8 cellular contexts compared by ENCODE assay signal in genomic region chr15:65270811-65271545, GRCh38. TPM values are rescaled to one million over a fixed set of nuclear protein-coding genes. Genes with fewer than 3 reads are reported as not detected.
DNase-seq lines count a peak whose midpoint lies in the region; TF ChIP-seq lines count a peak whose summit lies in the region.
"Not testable (repeated sequence)": the region's sequence is repeated elsewhere in the genome, so short reads cannot be mapped to it uniquely, and the experiment has no call there.

No MANE protein-coding gene starts in this region.

- TF ChIP-seq RAD21 in liver (IDR thresholded peaks at IDR 0.05), result peak; percentile 84 to 90

- H3K4me1 ChIP-seq in liver (ENCODE audit: control insufficient read depth in 4 of 4, insufficient read depth in 4 of 4, low read length in 3 of 4), result not testable (repeated sequence)

- not testable (repeated sequence) for H3K9me3 ChIP-seq in liver (ENCODE audit: control insufficient read depth in 4 of 4, low read length in 3 of 4)

- H3K36me3 ChIP-seq in liver (ENCODE audit: control insufficient read depth in 4 of 4, insufficient read depth in 3 of 4, low read depth in 1 of 4, low read length in 3 of 4), result peaks cover 0 to 13% (median 6%) of the 10 kb centered on the region in 4 donors

- not testable (repeated sequence) for H3K4me3 ChIP-seq in fibroblast of pulmonary artery (replicated peaks; ENCODE audit: low read depth, low read length); liver (ENCODE audit: low read depth in 1 of 3, low read length in 3 of 3)

- not testable (repeated sequence) for H3K27ac ChIP-seq in liver (ENCODE audit: low read depth in 1 of 2, low read length in 2 of 2)

- 53% methylated on average over 15 of the region's 15 CpGs for WGBS in liver

- not testable (repeated sequence) for H3K27me3 ChIP-seq in liver (ENCODE audit: control insufficient read depth in 4 of 4, insufficient read depth in 4 of 4, low read length in 3 of 4)

- DNase-seq in AG08395 (ENCODE audit: low spot score) (peak; percentile 82), NAMALWA (ENCODE audit: low spot score) (peak; percentile 35), SIG-M5 treated with dmso at 0.1 percent for 504 hours (lab: John Stamatoyannopoulos, UW; ENCODE audit: unreplicated experiment) (peak; percentile 49), amygdala (lab: John Stamatoyannopoulos, UW) (peak in 43 of 56 donors; percentile 1 to 70 (median 26)), fibroblast of pulmonary artery (ENCODE audit: low read depth) (peak; percentile 90), retina (peak; percentile 53)

- H3K9ac ChIP-seq in liver (ENCODE audit: low read depth in 1 of 2, low read length in 2 of 2), result not testable (repeated sequence)

- TF ChIP-seq CTCF in GM12874 (IDR thresholded peaks at IDR 0.05; ENCODE audit: insufficient read depth, low read depth, low read length), result peak; percentile 68
- peak; percentile 90 for TF ChIP-seq CTCF in fibroblast of pulmonary artery (IDR thresholded peaks at IDR 0.05; ENCODE audit: low read length, missing control alignments)
- peak; percentile 73 for TF ChIP-seq CTCF in liver (IDR thresholded peaks at IDR 0.05; ENCODE audit: low read depth, low read length, missing input control)

RNA-seq across cellular contexts. Expression of gene PARP16, which starts 15.7 kb away (rescaled TPM):
- total RNA-seq in liver, result 1 to 10 TPM; 4.0 to 5.5 TPM
- polyA plus RNA-seq in liver, result 1 to 10 TPM; 5.9 to 6.9 TPM

RNA-seq across cellular contexts. Expression of gene RNU5A-1, which starts 24.9 kb away (rescaled TPM):
- total RNA-seq in liver, result not detected
- not detected for polyA plus RNA-seq in liver

RNA-seq across cellular contexts. Expression of gene RNU5B-1, which starts 33.5 kb away (rescaled TPM):
- total RNA-seq in liver, result not detected
- not detected for polyA plus RNA-seq in liver

RNA-seq across cellular contexts. Expression of gene CILP, which starts 59.7 kb away (rescaled TPM):
- 1 to 10 TPM in 1 of 2 donors, under 1 TPM in 1; 0.28 to 2.6 TPM for total RNA-seq in liver
- polyA plus RNA-seq in liver, result under 1 TPM; 0.36 to 0.52 TPM

Comparison
In these comparisons a context has a peak if more than half of its experiments do, and no peak if none do; other contexts are left out.
1. DNase-seq: peak in every context shown above with its lines; median percentile 90 in fibroblast of pulmonary artery; 82 in AG08395; 53 in retina; 49 in SIG-M5 treated with dmso at 0.1 percent for 504 hours; 35 in NAMALWA; 26 in amygdala.